13 cellular contexts compared by ENCODE assay signal in genomic region chr5:157669701-157670097, GRCh38. TPM values are rescaled to one million over a fixed set of nuclear protein-coding genes. Genes with fewer than 3 reads are reported as not detected.
DNase-seq lines count a peak whose midpoint lies in the region; ATAC-seq, FAIRE-seq and TF ChIP-seq lines count a peak whose summit lies in the region.
"Had no signal": no experiment of that assay in that cellular context is flagged by ENCODE, and none has a peak within 500 bp of the region (broad histone marks: within the 10 kb centered on the region; RNA-seq: fewer than 3 reads in every experiment).

No MANE protein-coding gene starts in this region.

- H3K9me3 Mint-ChIP-seq in CD4-positive, alpha-beta memory T cell = peaks cover 0 to 4% (median 1%) of the 10 kb centered on the region in 8 donors
- H3K9me3 Mint-ChIP-seq in GM23338 = peaks cover 4% of the 10 kb centered on the region; the same call in 1 of the 3 replicates
- peaks cover 8% of the 10 kb centered on the region for H3K9me3 Mint-ChIP-seq in astrocyte (ENCODE audit: unreplicated experiment)
- H3K9me3 Mint-ChIP-seq in natural killer cell = no peaks in the 10 kb centered on the region

- H3K27me3 ChIP-seq in CD4-positive, alpha-beta memory T cell (ENCODE audit: insufficient read depth, low read length) = no peaks in the 10 kb centered on the region
- H3K27me3 ChIP-seq in GM23338 (ENCODE audit: insufficient read depth) (peaks cover 42% of the 10 kb centered on the region), astrocyte (ENCODE audit: insufficient read depth, low read length) (no peaks in the 10 kb centered on the region), ascending aorta (no peaks in the 10 kb centered on the region)

- intact Hi-C loops in CD4-positive, alpha-beta memory T cell (cut with micrococcal nuclease) = loop anchor here (1.0 to 5.0 kb wide), 3 partner anchors 74 to 237 kb away; partner anchors contain the start of gene LSM11
- intact Hi-C loops in natural killer cell (cut with micrococcal nuclease) = loop anchor here (5.0 kb wide), 1 partner anchor 73 kb away; the partner anchor contains the start of gene LSM11
- intact Hi-C loops in ascending aorta (cut with DNase I) = no loop called here

- no peaks in the 10 kb centered on the region for H3K36me3 ChIP-seq in CD4-positive, alpha-beta memory T cell (ENCODE audit: insufficient read depth, low read length)
- H3K36me3 ChIP-seq in GM23338 (ENCODE audit: insufficient read depth) (no peaks in the 10 kb centered on the region), astrocyte (ENCODE audit: insufficient read depth, low read length) (no peaks in the 10 kb centered on the region), ascending aorta (no peaks in the 10 kb centered on the region)

- no peaks in the 10 kb centered on the region for H3F3A ChIP-seq in GM23338 (replicated peaks; ENCODE audit: low read depth)

- H3K36me3 Mint-ChIP-seq in CD4-positive, alpha-beta memory T cell = peaks cover 0 to 1% of the 10 kb centered on the region in 2 donors
- H3K36me3 Mint-ChIP-seq in GM23338 (ENCODE audit: low read depth) (no peaks in the 10 kb centered on the region), astrocyte (ENCODE audit: low read depth, unreplicated experiment) (no peaks in the 10 kb centered on the region), natural killer cell (peaks cover 6% of the 10 kb centered on the region)

- no peaks in the 10 kb centered on the region for H3K79me2 ChIP-seq in GM23338 (replicated peaks; ENCODE audit: insufficient read depth)
- H3K79me2 ChIP-seq in astrocyte (ENCODE audit: insufficient read depth, low read length) = no peaks in the 10 kb centered on the region

- H3K4me2 ChIP-seq in GM23338 = no peak overlapping the region
- no peak overlapping the region for H3K4me2 ChIP-seq in astrocyte (ENCODE audit: low read length)

- peak overlapping the region in 2 of 7 donors; percentile 33 to 75 for H3K27ac Mint-ChIP-seq in CD4-positive, alpha-beta memory T cell
- no peak overlapping the region for H3K27ac Mint-ChIP-seq in GM23338
- H3K27ac Mint-ChIP-seq in astrocyte (ENCODE audit: unreplicated experiment) = no peak overlapping the region
- no peak overlapping the region for H3K27ac Mint-ChIP-seq in natural killer cell

- H3K4me3 ChIP-seq in CD4-positive, alpha-beta memory T cell (ENCODE audit: low read length in 2 of 2) = no peak overlapping the region
- H3K4me3 ChIP-seq in GM23338 (no peak overlapping the region; the same call in 1 of the 2 replicates), astrocyte (ENCODE audit: insufficient read depth, low read depth, low read length) (no peak overlapping the region), ascending aorta (no peak overlapping the region)

- TF ChIP-seq CTCF in GM23338 (conservative IDR thresholded peaks at IDR 0.05; ENCODE audit: low read depth in 2 of 2) (no peak), astrocyte (IDR thresholded peaks at IDR 0.05; ENCODE audit: insufficient read depth, low read depth, low read length) (no peak), natural killer cell (IDR thresholded peaks at IDR 0.05) (no peak), ascending aorta (IDR thresholded peaks at IDR 0.05) (no peak)

- H3K9ac ChIP-seq in astrocyte (ENCODE audit: low read length) = no peak overlapping the region

- H4K20me1 ChIP-seq in GM23338 (replicated peaks; ENCODE audit: insufficient read depth) = no peaks in the 10 kb centered on the region
- no peaks in the 10 kb centered on the region for H4K20me1 ChIP-seq in astrocyte (ENCODE audit: insufficient read depth, low read length)

- H3K9me2 ChIP-seq in GM23338 (ENCODE audit: insufficient read depth) = no peaks in the 10 kb centered on the region

- FAIRE-seq in astrocyte (lab: Jason Lieb, UNC) = no peak
- FAIRE-seq: bronchial epithelial cell had no signal

- peaks cover 13% of the 10 kb centered on the region for H3K4me1 ChIP-seq in CD4-positive, alpha-beta memory T cell (ENCODE audit: insufficient read depth, low read length)
- H3K4me1 ChIP-seq in GM23338 (ENCODE audit: insufficient read depth) = peaks cover 6% of the 10 kb centered on the region; the same call in 1 of the 2 replicates
- peaks cover 4% of the 10 kb centered on the region for H3K4me1 ChIP-seq in astrocyte (ENCODE audit: insufficient read depth, low read length)
- H3K4me1 ChIP-seq in ascending aorta = peaks cover 0 to 13% of the 10 kb centered on the region in 2 donors

- H3K4me1 Mint-ChIP-seq in CD4-positive, alpha-beta memory T cell = peaks cover 15 to 27% (median 21%) of the 10 kb centered on the region in 4 donors
- H3K4me1 Mint-ChIP-seq in GM23338 (peaks cover 13% of the 10 kb centered on the region), astrocyte (ENCODE audit: low read depth, unreplicated experiment) (peaks cover 1% of the 10 kb centered on the region), natural killer cell (peaks cover 24 to 27% of the 10 kb centered on the region in 2 donors)

- no peaks in the 10 kb centered on the region for H3K27me3 Mint-ChIP-seq in CD4-positive, alpha-beta memory T cell
- H3K27me3 Mint-ChIP-seq in GM23338 (ENCODE audit: insufficient read depth, low read depth, poor library complexity) (peaks cover 34% of the 10 kb centered on the region), astrocyte (ENCODE audit: low read depth, unreplicated experiment) (peaks cover 33% of the 10 kb centered on the region), natural killer cell (ENCODE audit: low read depth in 2 of 2) (peaks cover 45 to 52% of the 10 kb centered on the region in 2 donors)

- no peak overlapping the region for H3K27ac ChIP-seq in CD4-positive, alpha-beta memory T cell (ENCODE audit: low read depth, low read length)
- H3K27ac ChIP-seq in GM23338 (ENCODE audit: low read depth) (no peak overlapping the region), astrocyte (ENCODE audit: low read depth, low read length) (no peak overlapping the region), ascending aorta (no peak overlapping the region), substantia nigra (ENCODE audit: low read depth, low read length, poor library complexity, severe bottlenecking) (no peak overlapping the region)

- ATAC-seq in GM23338 (no peak), natural killer cell (no peak)

- H3K9me3 ChIP-seq in CD4-positive, alpha-beta memory T cell (ENCODE audit: control insufficient read depth in 1 of 2, low read length in 2 of 2) = no peaks in the 10 kb centered on the region
- H3K9me3 ChIP-seq in astrocyte (ENCODE audit: insufficient read depth, low read depth, low read length) (no peaks in the 10 kb centered on the region), ascending aorta (no peaks in the 10 kb centered on the region)

- DNase-seq in CD4-positive, alpha-beta memory T cell = no peak
- DNase-seq in GM23338 (ENCODE audit: low spot score) (no peak), astrocyte (ENCODE audit: low read depth) (no peak), natural killer cell (no peak), ascending aorta (ENCODE audit: low spot score in 2 of 2) (no peak), substantia nigra (lab: John Stamatoyannopoulos, UW) (no peak)
- DNase-seq in stimulated activated CD4-positive, alpha-beta T cell treated with anti-CD3 and anti-CD28 coated beads, Interleukin-4, amount 100 ng/mL, for 4 hours = no peak
- DNase-seq: activated naive CD4-positive, alpha-beta T cell treated with anti-CD3 and anti-CD28 coated beads, Interleukin-2, amount 10 ng/mL, durations not matched to agents 7 days and 5 days; DMS79; hippocampal formation; T1000 had no signal

- H3K4me3 Mint-ChIP-seq in CD4-positive, alpha-beta memory T cell = peak overlapping the region; percentile 50 to 98 (median 92)
- H3K4me3 Mint-ChIP-seq in GM23338 (peak overlapping the region; percentile 94), astrocyte (ENCODE audit: unreplicated experiment) (peak overlapping the region; percentile 94), natural killer cell (peak overlapping the region; percentile 82)

- H2AFZ ChIP-seq in GM23338 (no peak overlapping the region), astrocyte (ENCODE audit: low read depth, low read length) (no peak overlapping the region)

- CTCF ChIA-PET in CD4-positive, alpha-beta memory T cell (lab: Charles Lee; ENCODE audit: partially characterized antibody) = interaction anchor here (1.0 to 5.2 kb wide), 7 partner anchors 18 to 237 kb away, joined by 3 to 41 read pairs (median 7); partner anchors contain the start of genes LSM11 and SOX30

- POLR2A ChIA-PET in CD4-positive, alpha-beta memory T cell (lab: Charles Lee; ENCODE audit: partially characterized antibody) = interaction anchor here (1.6 to 2.4 kb wide), 2 partner anchors 21 to 74 kb away, joined by 5 to 6 read pairs; partner anchors contain the start of gene LSM11

TF ChIP-seq in GM23338, 12 proteins besides CTCF, POLR2A, EP300 and RAD21:
- TF ChIP-seq JUNB (IDR thresholded peaks at IDR 0.05; ENCODE audit: unreplicated experiment) = no peak

RNA-seq across cellular contexts. Expression of gene C5orf52, which starts 1.6 kb away (rescaled TPM):
- total RNA-seq in CD4-positive, alpha-beta memory T cell = not detected
- polyA plus RNA-seq in CD4-positive, alpha-beta memory T cell = not detected
- not detected in 2 replicates for total RNA-seq in GM23338 (2014; rRNA removed; shearing (Covaris generic))
- polyA plus RNA-seq in GM23338 (2016; fragmentation: Nextera tagmentation; extraction: Ambion mirVana) = not detected in 2 replicates
- total RNA-seq in astrocyte (not detected in 2 replicates), natural killer cell (not detected), ascending aorta (not detected)
- total RNA-seq: bronchial epithelial cell had no signal
- polyA plus RNA-seq: BJ had no signal

RNA-seq across cellular contexts. Expression of gene SOX30, which starts 17.5 kb away (rescaled TPM):
- total RNA-seq in CD4-positive, alpha-beta memory T cell = under 1 TPM; 0.14 to 0.15 TPM
- under 1 TPM; 0.52 to 0.53 TPM for polyA plus RNA-seq in CD4-positive, alpha-beta memory T cell
- total RNA-seq in GM23338 (2014; rRNA removed; shearing (Covaris generic)) = 1.3 and 1.4 TPM in 2 replicates
- polyA plus RNA-seq in GM23338 (2016; fragmentation: Nextera tagmentation; extraction: Ambion mirVana) = 0.43 and 0.47 TPM in 2 replicates
- total RNA-seq in astrocyte (0.14 and 0.19 TPM in 2 replicates), natural killer cell (under 1 TPM in 1 of 3 donors, not detected in 2; 0.09 TPM), ascending aorta (not detected)
- total RNA-seq: bronchial epithelial cell had no signal
